In genomic region chr11:123235117-123235686, GRCh38 we compare ENCODE assay signal across 9 cellular contexts. TPM values are rescaled to one million over a fixed set of nuclear protein-coding genes. Genes with fewer than 3 reads are reported as not detected.
DNase-seq lines count a peak whose midpoint lies in the region; ATAC-seq, FAIRE-seq and TF ChIP-seq lines count a peak whose summit lies in the region.
"Had no signal": no experiment of that assay in that cellular context is flagged by ENCODE, and none has a peak within 500 bp of the region (broad histone marks: within the 10 kb centered on the region; RNA-seq: fewer than 3 reads in every experiment).

No MANE protein-coding gene starts in this region.

- H4K20me1 ChIP-seq in GM12878 (ENCODE audit: control insufficient read depth, insufficient read depth): no peaks in the 10 kb centered on the region

- H3K4me3 ChIP-seq in GM12878 (no peak overlapping the region), mucosa of rectum (ENCODE audit: low read length in 2 of 2) (no peak overlapping the region), suprapubic skin (no peak overlapping the region)

- TF ChIP-seq EP300 in GM12878 (IDR thresholded peaks at IDR 0.05; ENCODE audit: borderline replicate concordance in 1 of 2, control insufficient read depth in 1 of 2, low read depth in 2 of 2, low read length in 2 of 2) (no peak), suprapubic skin (IDR thresholded peaks at IDR 0.05) (no peak)

- no peak overlapping the region for H2AFZ ChIP-seq in GM12878 (ENCODE audit: control insufficient read depth, low read depth, low read length)

- CTCF ChIA-PET in GM12878 (lab: Yijun Ruan, JAX): interaction anchor here (1.7 kb wide), 1 partner anchor 12 kb away, joined by 9 read pairs; no protein-coding TSS in a partner anchor

- POLR2A ChIA-PET in GM12878 (lab: Charles Lee): no interaction called here

- TF ChIP-seq RAD21 in GM12878 (IDR thresholded peaks at IDR 0.05; ENCODE audit: insufficient read depth, low read depth, low read length): no peak

- peaks cover 0 to 1% of the 10 kb centered on the region in 2 experiments; a peak in 1 of 4 replicates for H3K27me3 ChIP-seq in GM12878 (replicated peaks in 1 of 2; ENCODE audit: control insufficient read depth in 2 of 2, insufficient read depth in 2 of 2, low read length in 1 of 2)
- no peaks in the 10 kb centered on the region for H3K27me3 ChIP-seq in mucosa of rectum (ENCODE audit: control insufficient read depth in 2 of 2, insufficient read depth in 2 of 2, low read length in 2 of 2)
- no peaks in the 10 kb centered on the region for H3K27me3 ChIP-seq in suprapubic skin

- peak in 2 of 3 experiments; percentile 31 to 53; a peak in 3 of 6 replicates for TF ChIP-seq CTCF in GM12878 (IDR thresholded peaks at IDR 0.05 in 2 of 3, conservative IDR thresholded peaks at IDR 0.05 in 1 of 3; ENCODE audit: control insufficient read depth in 2 of 3, extremely low read depth in 1 of 3, insufficient read depth in 1 of 3, low read depth in 3 of 3, low read length in 3 of 3)
- TF ChIP-seq CTCF in suprapubic skin (IDR thresholded peaks at IDR 0.05): peak in 1 of 2 donors; percentile 10

- BruUV-seq in GM12878 (replicated peaks; lab: Mats Ljungman, UMichigan): no TSS peak

- FAIRE-seq in GM12891 (lab: Jason Lieb, UNC) (peak; percentile 59), GM12878 (lab: Jason Lieb, UNC) (no peak)
- FAIRE-seq: TTC549 had no signal

- ATAC-seq in GM12878: no peak

- no peak overlapping the region for H3K4me2 ChIP-seq in GM12878 (ENCODE audit: control insufficient read depth, insufficient read depth)

- H3K27ac ChIP-seq in GM12878 (ENCODE audit: control insufficient read depth, insufficient read depth) (no peak overlapping the region), mucosa of rectum (ENCODE audit: low read depth in 2 of 2, low read length in 2 of 2) (peak overlapping the region; percentile 7 to 64), suprapubic skin (no peak overlapping the region)

- H3K4me1 ChIP-seq in GM12878 (ENCODE audit: control insufficient read depth, insufficient read depth, low read length) (peaks cover 8% of the 10 kb centered on the region), mucosa of rectum (ENCODE audit: control insufficient read depth in 2 of 2, insufficient read depth in 2 of 2, low read length in 2 of 2) (no peaks in the 10 kb centered on the region), suprapubic skin (peaks cover 5% of the 10 kb centered on the region)

- H3K36me3 ChIP-seq in GM12878 (ENCODE audit: control insufficient read depth in 2 of 2, insufficient read depth in 2 of 2, low read length in 1 of 2) (no peaks in the 10 kb centered on the region), mucosa of rectum (ENCODE audit: control insufficient read depth in 2 of 2, insufficient read depth in 2 of 2, low read length in 2 of 2) (no peaks in the 10 kb centered on the region), suprapubic skin (no peaks in the 10 kb centered on the region)

- no peaks in the 10 kb centered on the region for H3K79me2 ChIP-seq in GM12878 (ENCODE audit: control insufficient read depth, insufficient read depth, low read length)

- in situ Hi-C loops in GM12878 (cut with MboI): no loop called here

- no peak for TF ChIP-seq POLR2A in GM12891 (IDR thresholded peaks at IDR 0.05; ENCODE audit: low read depth, low read length)
- no peak for TF ChIP-seq POLR2A in GM12878 (IDR thresholded peaks at IDR 0.05; ENCODE audit: low read depth, low read length)
- no peak for TF ChIP-seq POLR2A in suprapubic skin (IDR thresholded peaks at IDR 0.05)

- H3K9me3 ChIP-seq in GM12878 (replicated peaks; ENCODE audit: control insufficient read depth, insufficient read depth, low read length) (no peaks in the 10 kb centered on the region), mucosa of rectum (ENCODE audit: control insufficient read depth in 2 of 2, low read length in 2 of 2) (no peaks in the 10 kb centered on the region), suprapubic skin (no peaks in the 10 kb centered on the region)

- intact Hi-C loops in GM12878 (cut with micrococcal nuclease; ENCODE audit: unreplicated experiment): no loop called here

- DNase-seq in GM12891 (ENCODE audit: insufficient read length, low spot score) (no peak), RKO (ENCODE audit: low spot score) (peak; percentile 12), GM12878 (ENCODE audit: low read depth, low spot score) (no peak), suprapubic skin (ENCODE audit: low spot score in 2 of 2) (peak; percentile 72 to 82), DMS79 (lab: John Stamatoyannopoulos, UW) (no peak), NCI-H1092 treated with DMSO at 0.1 percent for 48 hours (lab: John Stamatoyannopoulos, UW) (no peak), NCI-H1092 (lab: John Stamatoyannopoulos, UW) (no peak)

- 59% methylated on average over 14 of the region's 14 CpGs for WGBS in GM12878 (ENCODE audit: insufficient coverage, insufficient replicate concordance, low lambda C conversion rate, missing lambda C conversion rate)
- 65% methylated on average over 14 of the region's 14 CpGs for WGBS in suprapubic skin

- H3K9ac ChIP-seq in GM12878 (ENCODE audit: control insufficient read depth, insufficient read depth, low read length) (no peak overlapping the region), mucosa of rectum (ENCODE audit: low read depth in 1 of 2, low read length in 2 of 2) (no peak overlapping the region)

- SMC1A ChIA-PET in GM12878 (lab: Charles Lee; ENCODE audit: uncharacterized antibody, unreplicated experiment): no interaction called here

- RAD21 ChIA-PET in GM12878 (lab: Charles Lee; ENCODE audit: unreplicated experiment): no interaction called here

TF ChIP-seq in GM12891, 5 proteins besides CTCF, POLR2A, EP300 and RAD21:
- TF ChIP-seq POLR2AphosphoS5 (IDR thresholded peaks at IDR 0.05; ENCODE audit: low read depth, low read length) (no peak), PAX5 (IDR thresholded peaks at IDR 0.05; ENCODE audit: insufficient read depth, low read length, severe bottlenecking) (no peak), TAF1 (IDR thresholded peaks at IDR 0.05; ENCODE audit: low read depth, low read length) (no peak), SPI1 (IDR thresholded peaks at IDR 0.05; ENCODE audit: low read depth, low read length) (no peak), POU2F2 (IDR thresholded peaks at IDR 0.05; ENCODE audit: low read depth, low read length) (no peak)

TF ChIP-seq in GM12878, 131 proteins besides CTCF, POLR2A, EP300 and RAD21:
- TF ChIP-seq, protein P1, sequence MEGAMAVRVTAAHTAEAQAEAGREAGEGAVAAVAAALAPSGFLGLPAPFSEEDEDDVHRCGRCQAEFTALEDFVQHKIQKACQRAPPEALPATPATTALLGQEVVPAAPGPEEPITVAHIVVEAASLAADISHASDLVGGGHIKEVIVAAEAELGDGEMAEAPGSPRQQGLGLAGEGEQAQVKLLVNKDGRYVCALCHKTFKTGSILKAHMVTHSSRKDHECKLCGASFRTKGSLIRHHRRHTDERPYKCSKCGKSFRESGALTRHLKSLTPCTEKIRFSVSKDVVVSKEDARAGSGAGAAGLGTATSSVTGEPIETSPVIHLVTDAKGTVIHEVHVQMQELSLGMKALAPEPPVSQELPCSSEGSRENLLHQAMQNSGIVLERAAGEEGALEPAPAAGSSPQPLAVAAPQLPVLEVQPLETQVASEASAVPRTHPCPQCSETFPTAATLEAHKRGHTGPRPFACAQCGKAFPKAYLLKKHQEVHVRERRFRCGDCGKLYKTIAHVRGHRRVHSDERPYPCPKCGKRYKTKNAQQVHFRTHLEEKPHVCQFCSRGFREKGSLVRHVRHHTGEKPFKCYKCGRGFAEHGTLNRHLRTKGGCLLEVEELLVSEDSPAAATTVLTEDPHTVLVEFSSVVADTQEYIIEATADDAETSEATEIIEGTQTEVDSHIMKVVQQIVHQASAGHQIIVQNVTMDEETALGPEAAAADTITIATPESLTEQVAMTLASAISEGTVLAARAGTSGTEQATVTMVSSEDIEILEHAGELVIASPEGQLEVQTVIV (IDR thresholded peaks at IDR 0.05; ENCODE audit: borderline replicate concordance, partially characterized antibody): no peak
- peak; percentile 75 for TF ChIP-seq SMAD1 (IDR thresholded peaks at IDR 0.05; ENCODE audit: low read depth, partially characterized antibody)
- TF ChIP-seq ZNF207 (IDR thresholded peaks at IDR 0.05; ENCODE audit: borderline replicate concordance): no peak

RNA-seq across cellular contexts. Expression of gene CLMP, which starts 40.2 kb away (rescaled TPM):
- not detected for polyA plus RNA-seq in GM12891 (2012; ENCODE audit: low read depth, missing spikeins)
- 0.23 TPM in 1 of 2 replicates, not detected in the other for total RNA-seq in GM12878 (2013; cell fraction: nucleolus; rRNA removed)
- total RNA-seq in GM12878 (2014; rRNA removed): 0.22 TPM in 1 of 2 replicates, not detected in the other
- total RNA-seq in GM12878 (2014; rRNA removed; fragmentation: Illumina TruSeq; extraction: Trizol): 0.05 TPM in 1 of 2 replicates, not detected in the other
- total RNA-seq in GM12878 (2021): 0.19 and 0.21 TPM in 2 replicates
- polyA plus RNA-seq in GM12878 (2011; ENCODE audit: low read depth): not detected
- not detected in 2 replicates for polyA plus RNA-seq in GM12878 (2011; rRNA removed)
- polyA plus RNA-seq in GM12878 (2011; cell fraction: cytosol; rRNA removed): not detected in 2 replicates
- polyA plus RNA-seq in GM12878 (2011; cell fraction: nucleus; rRNA removed): not detected in 2 replicates
- 0.06 TPM in 1 of 2 replicates, not detected in the other for polyA plus RNA-seq in GM12878 (2012)
- not detected in 2 replicates for polyA plus RNA-seq in GM12878 (2014; fragmentation: Illumina TruSeq; extraction: Trizol)
- under 1 TPM; 0.11 to 0.29 TPM for polyA plus RNA-seq in GM12878 (2014; fragmentation: Nextera tagmentation; extraction: Ambion mirVana)
- polyA plus RNA-seq in GM12878 (2014; rRNA removed): 0.01 and 0.03 TPM in 2 replicates
- polyA plus RNA-seq in GM12878 (2016; fragmentation: Nextera tagmentation; extraction: Ambion mirVana): under 1 TPM; 0.20 to 0.71 TPM
- not detected in 2 replicates for polyA minus RNA-seq in GM12878 (2011; rRNA and poly(A)+ RNA removed)
- 0.31 and 0.80 TPM in 2 replicates for polyA minus RNA-seq in GM12878 (2011; cell fraction: cytosol; rRNA and poly(A)+ RNA removed)
- not detected in 2 replicates for polyA minus RNA-seq in GM12878 (2011; cell fraction: nucleus; rRNA and poly(A)+ RNA removed)
- total RNA-seq in suprapubic skin: 10 to 100 TPM; 17.5 to 26.9 (median 19.9) TPM

Comparison
In these comparisons a context has a peak if more than half of its experiments do, and no peak if none do; other contexts are left out.
1. DNase-seq: peak in RKO (single experiment) and suprapubic skin (2 of 2); none in GM12891 (single experiment), GM12878 (single experiment), DMS79 (single experiment), NCI-H1092 treated with DMSO at 0.1 percent for 48 hours (single experiment) and NCI-H1092 (single experiment).
2. H3K27ac ChIP-seq: peak in mucosa of rectum (2 of 2); none in GM12878 (single experiment) and suprapubic skin (single experiment).
3. RNA of gene CLMP, which starts 40.2 kb away (total RNA-seq): 17.5 to 26.9 TPM in suprapubic skin; 0.05 to 0.23 TPM in GM12878; every median in the first group is over 10 times any median in the second.